In genomic region chr6:116298968-116299367, GRCh38 we compare ENCODE assay signal across 1 cellular context.
TF ChIP-seq lines count a peak whose summit lies in the region.

No MANE protein-coding gene starts in this region.

TF ChIP-seq in K562, 482 proteins besides CTCF, POLR2A, EP300 and RAD21 (continued from another document):
- TF ChIP-seq CTCFL (IDR thresholded peaks at IDR 0.05; ENCODE audit: borderline replicate concordance, insufficient read depth, low read depth, low read length, poor library complexity, severe bottlenecking): no peak
- TF ChIP-seq DEAF1 (CRISPR knock-in tag; IDR thresholded peaks at IDR 0.05): no peak
- TF ChIP-seq ZNF408 (CRISPR knock-in tag; IDR thresholded peaks at IDR 0.05; ENCODE audit: low read depth): no peak
